Comparison of ENCODE assay signal across 1 cellular context in the genomic region with DNA sequence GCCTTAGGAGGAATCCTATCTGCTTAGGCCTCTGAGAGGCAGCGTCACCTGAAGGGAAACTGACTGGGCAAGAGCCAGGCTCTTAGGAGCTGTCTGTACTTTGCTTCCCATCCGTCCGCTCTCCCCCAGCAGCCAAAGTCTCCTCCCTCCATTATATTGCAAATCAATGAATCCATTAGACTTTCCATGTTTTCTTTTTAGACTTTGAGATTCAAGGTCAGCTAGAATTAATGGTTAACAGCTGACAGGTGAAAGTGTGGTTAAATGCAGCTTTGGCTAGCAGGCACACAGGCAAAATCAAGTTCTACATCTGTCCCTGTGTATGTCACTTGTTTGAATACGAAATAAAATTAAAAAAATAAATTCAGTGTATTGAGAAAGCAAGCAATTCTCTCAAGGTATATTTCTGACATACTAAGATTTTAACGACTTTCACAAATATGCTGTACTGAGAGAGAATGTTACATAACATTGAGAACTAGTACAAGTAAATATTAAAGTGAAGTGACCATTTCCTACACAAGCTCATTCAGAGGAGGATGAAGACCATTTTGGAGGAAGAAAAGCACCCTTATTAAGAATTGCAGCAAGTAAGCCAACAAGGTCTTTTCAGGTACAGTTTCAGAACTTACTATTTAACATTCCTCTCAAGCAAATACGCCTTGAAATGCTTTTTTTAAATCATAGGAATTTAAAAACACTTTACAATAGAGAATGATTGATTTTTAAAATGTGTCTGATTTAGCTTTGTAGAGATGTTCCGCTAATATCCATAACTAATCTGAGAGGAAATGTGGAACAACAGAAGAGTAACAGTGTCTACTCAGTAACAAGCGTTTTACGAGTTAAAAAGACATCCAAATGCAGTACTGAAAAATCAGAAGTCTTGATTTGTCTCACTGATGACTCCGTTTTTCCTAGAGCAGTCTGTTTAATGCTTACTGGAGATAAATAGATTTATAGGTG.
TF ChIP-seq lines count a peak whose summit lies in the region.

TSS of gene F11 (plus strand) at position 507 of the 966 bp plus-strand sequence. CDS start 948 bp downstream, outside the sequence.

TF ChIP-seq in HepG2, 621 proteins besides CTCF, POLR2A, EP300 and RAD21 (continued from another document and continues in another):
- TF ChIP-seq REXO4 (CRISPR knock-in tag; IDR thresholded peaks at IDR 0.05; ENCODE audit: borderline replicate concordance) (no peak), LCORL (IDR thresholded peaks at IDR 0.05) (no peak), LCORL (CRISPR knock-in tag; IDR thresholded peaks at IDR 0.05) (peak; percentile 64; the same call in 1 of the 2 replicates), ZNF775 (CRISPR knock-in tag; IDR thresholded peaks at IDR 0.05; ENCODE audit: borderline replicate concordance) (no peak), ZNF362 (CRISPR knock-in tag; IDR thresholded peaks at IDR 0.05; ENCODE audit: borderline replicate concordance) (0 out of 2 replicates have a peak, but pooled peaks have one; percentile 29), HDAC1 (CRISPR knock-in tag; IDR thresholded peaks at IDR 0.05) (peak; percentile 82), CEBPG (CRISPR knock-in tag; IDR thresholded peaks at IDR 0.05) (peak; percentile 39; the same call in 1 of the 2 replicates), MEIS1 (CRISPR knock-in tag; IDR thresholded peaks at IDR 0.05; ENCODE audit: borderline replicate concordance) (peak; percentile 68; the same call in 1 of the 2 replicates), FOXO1 (CRISPR knock-in tag; IDR thresholded peaks at IDR 0.05) (peak; percentile 74; the same call in 1 of the 2 replicates), ZNF607 (CRISPR knock-in tag; IDR thresholded peaks at IDR 0.05; ENCODE audit: borderline replicate concordance) (0 out of 2 replicates have a peak, but pooled peaks have one; percentile 21), AHR (CRISPR knock-in tag; IDR thresholded peaks at IDR 0.05) (no peak), GATAD2A (CRISPR knock-in tag; IDR thresholded peaks at IDR 0.05) (peak; percentile 98), MIXL1 (CRISPR knock-in tag; IDR thresholded peaks at IDR 0.05) (peak; percentile 86), NCOR1 (IDR thresholded peaks at IDR 0.05; ENCODE audit: borderline replicate concordance, low read length) (peak; percentile 83; the same call in 1 of the 2 replicates), ZFY (CRISPR knock-in tag; IDR thresholded peaks at IDR 0.05) (peak; percentile 53; the same call in 1 of the 2 replicates), MTF1 (CRISPR knock-in tag; IDR thresholded peaks at IDR 0.05) (no peak), POGK (CRISPR knock-in tag; conservative IDR thresholded peaks at IDR 0.05) (no peak), ZFX (CRISPR knock-in tag; IDR thresholded peaks at IDR 0.05; ENCODE audit: low read depth) (peak; percentile 45; the same call in 1 of the 2 replicates), GATAD1 (CRISPR knock-in tag; IDR thresholded peaks at IDR 0.05) (peak; percentile 46; the same call in 1 of the 2 replicates), ZIK1 (CRISPR knock-in tag; IDR thresholded peaks at IDR 0.05; ENCODE audit: borderline replicate concordance, low read depth) (no peak), HNF1A (IDR thresholded peaks at IDR 0.05; ENCODE audit: low read depth) (peak; percentile 92), HNF1A (CRISPR knock-in tag; IDR thresholded peaks at IDR 0.05; ENCODE audit: borderline replicate concordance) (peak; percentile 94), PAX8 (CRISPR knock-in tag; IDR thresholded peaks at IDR 0.05; ENCODE audit: borderline replicate concordance) (no peak), ZSCAN20 (CRISPR knock-in tag; IDR thresholded peaks at IDR 0.05; ENCODE audit: borderline replicate concordance) (no peak), ZNF263 (CRISPR knock-in tag; IDR thresholded peaks at IDR 0.05) (no peak), FOXA3 (CRISPR knock-in tag; IDR thresholded peaks at IDR 0.05) (peak; percentile 54), SP5 (CRISPR knock-in tag; IDR thresholded peaks at IDR 0.05; ENCODE audit: borderline replicate concordance, low read depth) (peak; percentile 93), RARG (CRISPR knock-in tag; IDR thresholded peaks at IDR 0.05; ENCODE audit: low read depth) (peak; percentile 59; the same call in 1 of the 2 replicates), THAP7 (CRISPR knock-in tag; IDR thresholded peaks at IDR 0.05) (no peak)
- TF ChIP-seq, protein P1, sequence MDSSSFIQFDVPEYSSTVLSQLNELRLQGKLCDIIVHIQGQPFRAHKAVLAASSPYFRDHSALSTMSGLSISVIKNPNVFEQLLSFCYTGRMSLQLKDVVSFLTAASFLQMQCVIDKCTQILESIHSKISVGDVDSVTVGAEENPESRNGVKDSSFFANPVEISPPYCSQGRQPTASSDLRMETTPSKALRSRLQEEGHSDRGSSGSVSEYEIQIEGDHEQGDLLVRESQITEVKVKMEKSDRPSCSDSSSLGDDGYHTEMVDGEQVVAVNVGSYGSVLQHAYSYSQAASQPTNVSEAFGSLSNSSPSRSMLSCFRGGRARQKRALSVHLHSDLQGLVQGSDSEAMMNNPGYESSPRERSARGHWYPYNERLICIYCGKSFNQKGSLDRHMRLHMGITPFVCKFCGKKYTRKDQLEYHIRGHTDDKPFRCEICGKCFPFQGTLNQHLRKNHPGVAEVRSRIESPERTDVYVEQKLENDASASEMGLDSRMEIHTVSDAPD (CRISPR knock-in tag; IDR thresholded peaks at IDR 0.05), result no peak
- TF ChIP-seq, protein P2, sequence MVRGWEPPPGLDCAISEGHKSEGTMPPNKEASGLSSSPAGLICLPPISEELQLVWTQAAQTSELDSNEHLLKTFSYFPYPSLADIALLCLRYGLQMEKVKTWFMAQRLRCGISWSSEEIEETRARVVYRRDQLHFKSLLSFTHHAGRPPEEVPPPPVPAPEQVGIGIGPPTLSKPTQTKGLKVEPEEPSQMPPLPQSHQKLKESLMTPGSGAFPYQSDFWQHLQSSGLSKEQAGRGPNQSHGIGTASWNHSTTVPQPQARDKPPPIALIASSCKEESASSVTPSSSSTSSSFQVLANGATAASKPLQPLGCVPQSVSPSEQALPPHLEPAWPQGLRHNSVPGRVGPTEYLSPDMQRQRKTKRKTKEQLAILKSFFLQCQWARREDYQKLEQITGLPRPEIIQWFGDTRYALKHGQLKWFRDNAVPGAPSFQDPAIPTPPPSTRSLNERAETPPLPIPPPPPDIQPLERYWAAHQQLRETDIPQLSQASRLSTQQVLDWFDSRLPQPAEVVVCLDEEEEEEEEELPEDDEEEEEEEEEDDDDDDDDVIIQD (CRISPR knock-in tag; IDR thresholded peaks at IDR 0.05; ENCODE audit: low read depth), result peak; percentile 67; the same call in 1 of the 2 replicates
- TF ChIP-seq, protein P3, sequence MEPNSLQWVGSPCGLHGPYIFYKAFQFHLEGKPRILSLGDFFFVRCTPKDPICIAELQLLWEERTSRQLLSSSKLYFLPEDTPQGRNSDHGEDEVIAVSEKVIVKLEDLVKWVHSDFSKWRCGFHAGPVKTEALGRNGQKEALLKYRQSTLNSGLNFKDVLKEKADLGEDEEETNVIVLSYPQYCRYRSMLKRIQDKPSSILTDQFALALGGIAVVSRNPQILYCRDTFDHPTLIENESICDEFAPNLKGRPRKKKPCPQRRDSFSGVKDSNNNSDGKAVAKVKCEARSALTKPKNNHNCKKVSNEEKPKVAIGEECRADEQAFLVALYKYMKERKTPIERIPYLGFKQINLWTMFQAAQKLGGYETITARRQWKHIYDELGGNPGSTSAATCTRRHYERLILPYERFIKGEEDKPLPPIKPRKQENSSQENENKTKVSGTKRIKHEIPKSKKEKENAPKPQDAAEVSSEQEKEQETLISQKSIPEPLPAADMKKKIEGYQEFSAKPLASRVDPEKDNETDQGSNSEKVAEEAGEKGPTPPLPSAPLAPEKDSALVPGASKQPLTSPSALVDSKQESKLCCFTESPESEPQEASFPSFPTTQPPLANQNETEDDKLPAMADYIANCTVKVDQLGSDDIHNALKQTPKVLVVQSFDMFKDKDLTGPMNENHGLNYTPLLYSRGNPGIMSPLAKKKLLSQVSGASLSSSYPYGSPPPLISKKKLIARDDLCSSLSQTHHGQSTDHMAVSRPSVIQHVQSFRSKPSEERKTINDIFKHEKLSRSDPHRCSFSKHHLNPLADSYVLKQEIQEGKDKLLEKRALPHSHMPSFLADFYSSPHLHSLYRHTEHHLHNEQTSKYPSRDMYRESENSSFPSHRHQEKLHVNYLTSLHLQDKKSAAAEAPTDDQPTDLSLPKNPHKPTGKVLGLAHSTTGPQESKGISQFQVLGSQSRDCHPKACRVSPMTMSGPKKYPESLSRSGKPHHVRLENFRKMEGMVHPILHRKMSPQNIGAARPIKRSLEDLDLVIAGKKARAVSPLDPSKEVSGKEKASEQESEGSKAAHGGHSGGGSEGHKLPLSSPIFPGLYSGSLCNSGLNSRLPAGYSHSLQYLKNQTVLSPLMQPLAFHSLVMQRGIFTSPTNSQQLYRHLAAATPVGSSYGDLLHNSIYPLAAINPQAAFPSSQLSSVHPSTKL (CRISPR knock-in tag; IDR thresholded peaks at IDR 0.05), result peak; percentile 82
- TF ChIP-seq, protein P4, sequence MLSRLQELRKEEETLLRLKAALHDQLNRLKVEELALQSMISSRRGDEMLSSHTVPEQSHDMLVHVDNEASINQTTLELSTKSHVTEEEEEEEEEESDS (CRISPR knock-in tag; IDR thresholded peaks at IDR 0.05; ENCODE audit: borderline replicate concordance), result 0 out of 2 replicates have a peak, but pooled peaks have one; percentile 35
- TF ChIP-seq, protein P5, sequence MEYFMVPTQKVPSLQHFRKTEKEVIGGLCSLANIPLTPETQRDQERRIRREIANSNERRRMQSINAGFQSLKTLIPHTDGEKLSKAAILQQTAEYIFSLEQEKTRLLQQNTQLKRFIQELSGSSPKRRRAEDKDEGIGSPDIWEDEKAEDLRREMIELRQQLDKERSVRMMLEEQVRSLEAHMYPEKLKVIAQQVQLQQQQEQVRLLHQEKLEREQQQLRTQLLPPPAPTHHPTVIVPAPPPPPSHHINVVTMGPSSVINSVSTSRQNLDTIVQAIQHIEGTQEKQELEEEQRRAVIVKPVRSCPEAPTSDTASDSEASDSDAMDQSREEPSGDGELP (IDR thresholded peaks at IDR 0.05; ENCODE audit: borderline replicate concordance, low read depth), result peak; percentile 86
- TF ChIP-seq, protein P6, sequence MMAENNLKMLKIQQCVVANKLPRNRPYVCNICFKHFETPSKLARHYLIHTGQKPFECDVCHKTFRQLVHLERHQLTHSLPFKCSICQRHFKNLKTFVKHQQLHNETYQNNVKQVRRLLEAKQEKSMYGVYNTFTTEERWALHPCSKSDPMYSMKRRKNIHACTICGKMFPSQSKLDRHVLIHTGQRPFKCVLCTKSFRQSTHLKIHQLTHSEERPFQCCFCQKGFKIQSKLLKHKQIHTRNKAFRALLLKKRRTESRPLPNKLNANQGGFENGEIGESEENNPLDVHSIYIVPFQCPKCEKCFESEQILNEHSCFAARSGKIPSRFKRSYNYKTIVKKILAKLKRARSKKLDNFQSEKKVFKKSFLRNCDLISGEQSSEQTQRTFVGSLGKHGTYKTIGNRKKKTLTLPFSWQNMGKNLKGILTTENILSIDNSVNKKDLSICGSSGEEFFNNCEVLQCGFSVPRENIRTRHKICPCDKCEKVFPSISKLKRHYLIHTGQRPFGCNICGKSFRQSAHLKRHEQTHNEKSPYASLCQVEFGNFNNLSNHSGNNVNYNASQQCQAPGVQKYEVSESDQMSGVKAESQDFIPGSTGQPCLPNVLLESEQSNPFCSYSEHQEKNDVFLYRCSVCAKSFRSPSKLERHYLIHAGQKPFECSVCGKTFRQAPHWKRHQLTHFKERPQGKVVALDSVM (CRISPR knock-in tag; IDR thresholded peaks at IDR 0.05), result peak; percentile 19; the same call in 1 of the 2 replicates
